Comparison of ENCODE assay signal across 35 cellular contexts in genomic region chr10:127867805-127868204, GRCh38. TPM values are rescaled to one million over a fixed set of nuclear protein-coding genes. Genes with fewer than 3 reads are reported as not detected.
"Had no signal": no experiment of that assay in that cellular context is flagged by ENCODE, and none has a peak within 500 bp of the region (broad histone marks: within the 10 kb centered on the region; RNA-seq: fewer than 3 reads in every experiment).

No MANE protein-coding gene starts in this region.

- H3K27ac ChIP-seq: neural progenitor cell, neutrophil, ovary, pancreas, parathyroid adenoma, prostate gland, psoas muscle, right atrium auricular region, right lobe of liver, sigmoid colon, skin epidermis, spleen had no signal

- H3K4me2 ChIP-seq: neural progenitor cell, smooth muscle cell had no signal

- H3K79me2 ChIP-seq: parathyroid adenoma had no signal

- ATAC-seq: naive thymus-derived CD4-positive, alpha-beta T cell; naive thymus-derived CD8-positive, alpha-beta T cell; natural killer cell; natural killer cell treated with Interleukin-12 subunit alpha and Interleukin-12 subunit beta and Interleukin-15 and Interleukin-18, amount 100 ng/mL, for 72 hours; pancreas; psoas muscle; right cardiac atrium; sciatic nerve had no signal

- H3K27me3 ChIP-seq: neural progenitor cell, neutrophil, ovary, pancreas, right atrium auricular region, right lobe of liver, sigmoid colon had no signal

- H3K9me3 ChIP-seq: neutrophil, ovary, pancreas, prostate gland, right lobe of liver had no signal

- FAIRE-seq: pancreas had no signal

- H3K36me3 ChIP-seq: neural progenitor cell, neutrophil, ovary, pancreas, prostate gland, right atrium auricular region, right lobe of liver, sigmoid colon, spleen had no signal

- H3K9ac ChIP-seq: neural progenitor cell, parathyroid adenoma had no signal

- H3K4me1 ChIP-seq: neural progenitor cell, pancreas, parathyroid adenoma, prostate gland, psoas muscle, sigmoid colon had no signal

- H2AFZ ChIP-seq: neural progenitor cell, parathyroid adenoma had no signal

- DNase-seq: naive thymus-derived CD4-positive, alpha-beta T cell; naive thymus-derived CD8-positive, alpha-beta T cell; natural killer cell; nephron progenitor cell; nucleus accumbens; occipital lobe; ovary; pancreas; posterior cingulate gyrus; psoas muscle; retina; right cardiac atrium; sigmoid colon; spleen; stimulated activated CD4-positive, alpha-beta T cell treated with anti-CD3 and anti-CD28 coated beads, Interleukin-12 subunit alpha, Interleukin-12 subunit beta, amount 100 ng/mL, for 4 hours; stimulated activated CD4-positive, alpha-beta T cell treated with anti-CD3 and anti-CD28 coated beads, Interleukin-15, amount 100 ng/mL, for 24 hours; stimulated activated CD4-positive, alpha-beta T cell treated with anti-CD3 and anti-CD28 coated beads, Interleukin-1b, Interleukin-23, amount 100 ng/mL, for 48 hours; stimulated activated CD4-positive, alpha-beta T cell treated with anti-CD3 and anti-CD28 coated beads, Interleukin-2, amount 100 ng/mL, for 24 hours had no signal

- H3K4me3 ChIP-seq: neural progenitor cell, ovary, pancreas, prostate gland, psoas muscle, right atrium auricular region, right lobe of liver, sigmoid colon, skin epidermis, smooth muscle cell, spleen had no signal

RNA-seq across cellular contexts. Expression of gene CLRN3, which starts 24.9 kb away (rescaled TPM):
- total RNA-seq: naive thymus-derived CD4-positive, alpha-beta T cell; naive thymus-derived CD8-positive, alpha-beta T cell; natural killer cell; natural killer cell treated with Interleukin-12 subunit alpha and Interleukin-12 subunit beta and Interleukin-15 and Interleukin-18, amount 100 ng/mL, for 72 hours; neural crest cell; omental fat pad; osteoblast; osteocyte; posterior vena cava; prostate gland; psoas muscle; pulmonary artery endothelial cell; right atrium auricular region; right cardiac atrium; sciatic nerve; sigmoid colon; smooth muscle cell had no signal
- polyA plus RNA-seq: naive thymus-derived CD4-positive, alpha-beta T cell; naive thymus-derived CD8-positive, alpha-beta T cell; neural cell; ovary; right cardiac atrium; smooth muscle cell had no signal
